In the genomic region with DNA sequence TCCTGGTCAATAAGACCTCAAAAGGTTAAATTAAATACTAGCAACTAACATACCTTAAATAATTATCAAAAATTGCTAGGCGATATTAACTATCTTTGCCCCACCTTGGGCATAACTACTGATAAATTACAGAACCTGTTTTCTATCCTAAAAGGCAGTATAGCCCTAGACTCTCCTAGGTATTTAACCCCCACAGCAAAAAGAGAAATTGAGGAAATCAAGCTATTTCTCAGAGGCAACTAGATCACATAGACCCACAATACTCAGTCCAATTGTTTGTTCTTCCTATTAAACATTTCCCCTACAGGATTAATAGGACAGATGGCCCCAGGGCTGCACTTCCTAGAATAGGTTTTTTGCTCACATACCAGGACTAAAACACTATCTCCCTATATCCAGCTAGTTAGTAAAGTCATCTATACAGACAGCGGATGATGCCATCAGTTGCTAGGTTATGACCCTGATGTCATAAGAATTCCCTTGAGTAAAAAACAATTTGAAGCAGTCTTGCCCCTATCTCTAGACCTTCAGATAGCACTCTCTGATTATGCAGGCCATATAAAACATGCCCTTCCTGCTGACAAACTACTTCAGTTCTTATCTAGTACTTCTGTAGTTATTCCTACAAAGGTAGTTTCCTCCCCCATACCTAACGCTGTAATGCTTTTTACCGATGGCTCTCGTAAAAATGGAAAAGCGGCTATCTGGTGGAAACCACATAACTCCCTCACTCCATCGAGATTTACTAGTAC, we compare ENCODE assay signal across 26 cellular contexts.
"Had no signal": no experiment of that assay in that cellular context is flagged by ENCODE, and none has a peak within 500 bp of the region (broad histone marks: within the 10 kb centered on the region; RNA-seq: fewer than 3 reads in every experiment).

No MANE protein-coding gene starts in this region.

- H3K27ac Mint-ChIP-seq: effector memory CD8-positive, alpha-beta T cell; nephron; neural progenitor cell; type B pancreatic cell had no signal

- FAIRE-seq: kidney had no signal

- H3K4me3 ChIP-seq: esophagus muscularis mucosa, gastroesophageal sphincter, heart left ventricle, hepatocyte, neural progenitor cell, prostate gland, right atrium auricular region, smooth muscle cell, suprapubic skin had no signal

- H3K4me1 Mint-ChIP-seq: stimulated activated naive CD8-positive, alpha-beta T cell treated with anti-CD3 and anti-CD28 coated beads, Interleukin-15, amount 100 ng/mL, for 72 hours had no signal

- ATAC-seq: effector memory CD8-positive, alpha-beta T cell; foreskin keratinocyte; gastroesophageal sphincter; heart left ventricle; left lobe of liver; naive thymus-derived CD4-positive, alpha-beta T cell; sciatic nerve; stimulated activated naive CD8-positive, alpha-beta T cell treated with anti-CD3 and anti-CD28 coated beads, Interleukin-15, amount 100 ng/mL, for 72 hours had no signal

- H3K4me1 ChIP-seq: esophagus muscularis mucosa, foreskin keratinocyte, gastroesophageal sphincter, parathyroid adenoma, prostate gland, suprapubic skin had no signal

- H3K36me3 ChIP-seq: neural progenitor cell, prostate gland had no signal

- H3K27me3 Mint-ChIP-seq: effector memory CD8-positive, alpha-beta T cell; naive thymus-derived CD4-positive, alpha-beta T cell; stimulated activated naive CD8-positive, alpha-beta T cell treated with anti-CD3 and anti-CD28 coated beads, Interleukin-15, amount 100 ng/mL, for 72 hours; type B pancreatic cell had no signal

- H3K9me3 ChIP-seq: esophagus muscularis mucosa, gastroesophageal sphincter, prostate gland, right atrium auricular region had no signal

- DNase-seq: cortex of kidney; effector memory CD8-positive, alpha-beta T cell; foreskin keratinocyte; heart left ventricle; kidney; midbrain; naive thymus-derived CD4-positive, alpha-beta T cell; stimulated activated CD4-positive, alpha-beta T cell treated with anti-CD3 and anti-CD28 coated beads, Interleukin-12 subunit alpha, Interleukin-12 subunit beta, amount 100 ng/mL, for 4 hours; stimulated activated CD4-positive, alpha-beta T cell treated with anti-CD3 and anti-CD28 coated beads, Interleukin-1b, Interleukin-23, amount 100 ng/mL, for 48 hours; stimulated activated CD4-positive, alpha-beta T cell treated with anti-CD3 and anti-CD28 coated beads, Interleukin-4, amount 100 ng/mL, for 1 hour; stimulated activated CD8-positive, alpha-beta memory T cell treated with anti-CD3 and anti-CD28 coated beads, Interleukin-4, amount 100 ng/mL, for 48 hours; stimulated activated naive CD4-positive, alpha-beta T cell; stimulated activated naive CD8-positive, alpha-beta T cell treated with anti-CD3 and anti-CD28 coated beads, Interleukin-15, amount 100 ng/mL, for 72 hours had no signal

- H3K79me2 ChIP-seq: hepatocyte, parathyroid adenoma had no signal

- H3K9me3 Mint-ChIP-seq: effector memory CD8-positive, alpha-beta T cell had no signal

- H3K27ac ChIP-seq: esophagus muscularis mucosa, foreskin keratinocyte, gastroesophageal sphincter, heart left ventricle, neural progenitor cell, parathyroid adenoma, prostate gland, right atrium auricular region, suprapubic skin had no signal

- H2AFZ ChIP-seq: hepatocyte, neural progenitor cell, parathyroid adenoma had no signal

- H3K4me3 Mint-ChIP-seq: effector memory CD8-positive, alpha-beta T cell; naive thymus-derived CD4-positive, alpha-beta T cell; nephron; neural progenitor cell; stimulated activated naive CD8-positive, alpha-beta T cell treated with anti-CD3 and anti-CD28 coated beads, Interleukin-15, amount 100 ng/mL, for 72 hours; type B pancreatic cell had no signal

- H3K27me3 ChIP-seq: esophagus muscularis mucosa, foreskin keratinocyte, gastroesophageal sphincter, heart left ventricle, hepatocyte, neural progenitor cell, right atrium auricular region, suprapubic skin had no signal

- H3K4me2 ChIP-seq: hepatocyte, neural progenitor cell, smooth muscle cell had no signal

- H3K9ac ChIP-seq: neural progenitor cell, parathyroid adenoma had no signal
